17 cellular contexts compared by ENCODE assay signal in the genomic region with DNA sequence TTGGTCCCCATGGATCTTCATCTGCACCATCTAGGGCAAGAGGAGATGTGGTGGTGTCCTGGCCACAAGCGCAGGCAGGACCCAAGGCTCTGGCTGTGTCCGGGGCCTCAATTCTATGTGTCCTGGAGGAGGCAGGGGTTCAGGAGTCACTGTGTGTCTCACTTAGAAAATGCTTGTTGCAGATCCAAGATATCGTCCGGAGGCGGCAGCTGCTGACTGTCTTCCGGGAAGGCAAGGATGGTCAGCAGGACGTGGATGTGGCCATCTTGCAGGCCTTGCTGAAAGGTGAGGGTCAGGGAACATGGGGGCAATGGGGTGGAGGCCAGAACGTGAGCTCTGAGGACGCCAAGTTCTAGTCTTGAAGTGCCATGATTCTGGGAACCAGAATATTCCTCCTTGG. TPM values are rescaled to one million over a fixed set of nuclear protein-coding genes. Genes with fewer than 3 reads are reported as not detected.
A peak's percentile ranks its signal among the peaks of the same experiment; 100 is the strongest.
DNase-seq lines count a peak whose midpoint lies in the region; ATAC-seq and TF ChIP-seq lines count a peak whose summit lies in the region.
"Had no signal": no experiment of that assay in that cellular context is flagged by ENCODE, and none has a peak within 500 bp of the region (broad histone marks: within the 10 kb centered on the region; RNA-seq: fewer than 3 reads in every experiment).

No MANE protein-coding gene starts in this region.

- H3K36me3 Mint-ChIP-seq in activated CD8-positive, alpha-beta memory T cell treated with anti-CD3 and anti-CD28 coated beads, Interleukin-2, amount 10 ng/mL, durations not matched to agents 7 days and 5 days, result peaks cover 70% of the 10 kb centered on the region
- H3K36me3 Mint-ChIP-seq in type B pancreatic cell (peaks cover 4% of the 10 kb centered on the region), natural killer cell (peaks cover 26% of the 10 kb centered on the region)

- no peak overlapping the region for H3K4me3 Mint-ChIP-seq in activated CD8-positive, alpha-beta memory T cell treated with anti-CD3 and anti-CD28 coated beads, Interleukin-2, amount 10 ng/mL, durations not matched to agents 7 days and 5 days
- H3K4me3 Mint-ChIP-seq in type B pancreatic cell, result no peak overlapping the region
- no peak overlapping the region for H3K4me3 Mint-ChIP-seq in stimulated activated naive CD8-positive, alpha-beta T cell treated with anti-CD3 and anti-CD28 coated beads, Interleukin-15, amount 100 ng/mL, for 72 hours
- no peak overlapping the region for H3K4me3 Mint-ChIP-seq in natural killer cell
- H3K4me3 Mint-ChIP-seq: CD8-positive, alpha-beta memory T cell; H9 had no signal

- intact Hi-C loops in natural killer cell (cut with micrococcal nuclease), result no loop called here

- no CpG with 5 or more reads among the region's 9 CpGs for WGBS in neuronal stem cell (ENCODE audit: extremely low coverage in 2 of 2, insufficient read length in 2 of 2, insufficient replicate concordance in 1 of 2), 2 donors

- no peak overlapping the region for H2BK12ac ChIP-seq in neuronal stem cell (ENCODE audit: low read length)

- H3K27ac ChIP-seq in neuronal stem cell (replicated peaks; ENCODE audit: low read length), result no peak overlapping the region
- H3K27ac ChIP-seq: 22Rv1 had no signal

- no peak overlapping the region for H3K4me3 ChIP-seq in neuronal stem cell (ENCODE audit: low read length in 2 of 2)

- H3K27ac Mint-ChIP-seq in activated CD8-positive, alpha-beta memory T cell treated with anti-CD3 and anti-CD28 coated beads, Interleukin-2, amount 10 ng/mL, durations not matched to agents 7 days and 5 days, result no peak overlapping the region
- H3K27ac Mint-ChIP-seq in type B pancreatic cell (no peak overlapping the region), natural killer cell (no peak overlapping the region)
- no peak overlapping the region for H3K27ac Mint-ChIP-seq in stimulated activated naive CD8-positive, alpha-beta T cell treated with anti-CD3 and anti-CD28 coated beads, Interleukin-15, amount 100 ng/mL, for 72 hours
- H3K27ac Mint-ChIP-seq: CD8-positive, alpha-beta memory T cell had no signal

- no peak overlapping the region for H2BK120ac ChIP-seq in neuronal stem cell (ENCODE audit: low read depth, low read length)

- peaks cover 2 to 9% of the 10 kb centered on the region in 2 donors for H3K9me3 ChIP-seq in neuronal stem cell (replicated peaks in 1 of 2; ENCODE audit: control insufficient read depth in 2 of 2, insufficient read depth in 1 of 2, low read depth in 1 of 2, low read length in 2 of 2)

- no peak overlapping the region for H2BK5ac ChIP-seq in neuronal stem cell (ENCODE audit: low read length)

- H3K79me1 ChIP-seq in neuronal stem cell (ENCODE audit: low read depth, low read length), result no peaks in the 10 kb centered on the region

- no peaks in the 10 kb centered on the region for H3K4me1 Mint-ChIP-seq in activated CD8-positive, alpha-beta memory T cell treated with anti-CD3 and anti-CD28 coated beads, Interleukin-2, amount 10 ng/mL, durations not matched to agents 7 days and 5 days
- H3K4me1 Mint-ChIP-seq in type B pancreatic cell (ENCODE audit: unreplicated experiment), result no peaks in the 10 kb centered on the region
- no peaks in the 10 kb centered on the region for H3K4me1 Mint-ChIP-seq in stimulated activated naive CD8-positive, alpha-beta T cell treated with anti-CD3 and anti-CD28 coated beads, Interleukin-15, amount 100 ng/mL, for 72 hours
- peaks cover 0 to 23% of the 10 kb centered on the region in 2 donors for H3K4me1 Mint-ChIP-seq in natural killer cell
- H3K4me1 Mint-ChIP-seq: CD8-positive, alpha-beta memory T cell had no signal

- H3K4me1 ChIP-seq in neuronal stem cell (ENCODE audit: control insufficient read depth in 2 of 2, insufficient read depth in 1 of 2, low read depth in 1 of 2, low read length in 2 of 2), result peaks cover 0 to 4% of the 10 kb centered on the region in 2 donors

- TF ChIP-seq CTCF in type B pancreatic cell (conservative IDR thresholded peaks at IDR 0.05), result no peak
- TF ChIP-seq CTCF in natural killer cell (IDR thresholded peaks at IDR 0.05), result no peak

- H2BK15ac ChIP-seq in neuronal stem cell (ENCODE audit: low read length), result no peak overlapping the region

- CTCF ChIA-PET in activated CD8-positive, alpha-beta memory T cell treated with anti-CD3 and anti-CD28 coated beads, Interleukin-2, amount 10 ng/mL, durations not matched to agents 7 days and 5 days (lab: Charles Lee), result interaction anchor here (0.7 kb wide), 1 partner anchor 411 kb away, joined by 6 read pairs; no protein-coding TSS in a partner anchor

- DNase-seq in activated CD8-positive, alpha-beta memory T cell treated with anti-CD3 and anti-CD28 coated beads, Interleukin-2, amount 10 ng/mL, durations not matched to agents 7 days and 5 days, result peak; percentile 32
- DNase-seq in activated CD8-positive, alpha-beta memory T cell treated with anti-CD3 and anti-CD28 coated beads for 24 hours, result no peak
- DNase-seq in islet precursor cell, result peak; percentile 39
- no peak for DNase-seq in neuronal stem cell (ENCODE audit: low spot score)
- DNase-seq in type B pancreatic cell (ENCODE audit: extremely low spot score, unreplicated experiment), result peak; percentile 34
- no peak for DNase-seq in stimulated activated naive CD8-positive, alpha-beta T cell treated with anti-CD3 and anti-CD28 coated beads, Interleukin-15, amount 100 ng/mL, for 72 hours
- DNase-seq in natural killer cell, result no peak
- DNase-seq: CD8-positive, alpha-beta memory T cell; DMS 273 treated with DMSO at 0.1 percent for 48 hours; DMS79; EL; GOT3; H9 had no signal

- H3K9ac ChIP-seq in neuronal stem cell (ENCODE audit: low read depth, low read length, poor library complexity), result peak overlapping the region; percentile 24

- no peak overlapping the region for H2AK5ac ChIP-seq in neuronal stem cell (ENCODE audit: low read depth, low read length)

- no peak overlapping the region for H3K18ac ChIP-seq in neuronal stem cell (ENCODE audit: low read length)

- H3K23ac ChIP-seq in neuronal stem cell (ENCODE audit: low read depth, low read length, poor library complexity), result no peak overlapping the region

- no peak overlapping the region for H4K8ac ChIP-seq in neuronal stem cell (ENCODE audit: low read depth, low read length)

- no peak overlapping the region for H2AFZ ChIP-seq in neuronal stem cell (ENCODE audit: low read length)

- no peak overlapping the region for H3K4ac ChIP-seq in neuronal stem cell (ENCODE audit: low read length)

- no peak overlapping the region for H3K4me2 ChIP-seq in neuronal stem cell (ENCODE audit: insufficient read depth, low read length, poor library complexity, severe bottlenecking)

- H3K27me3 ChIP-seq in neuronal stem cell (ENCODE audit: control insufficient read depth in 3 of 3, insufficient read depth in 3 of 3, low read depth in 1 of 3, low read length in 3 of 3), result peaks cover 0 to 16% (median 0%) of the 10 kb centered on the region in 3 experiments

- no peak overlapping the region for H4K91ac ChIP-seq in neuronal stem cell (ENCODE audit: low read depth, low read length, poor library complexity)

- H3K14ac ChIP-seq in neuronal stem cell (ENCODE audit: low read length), result no peak overlapping the region

- peaks cover 17% of the 10 kb centered on the region for H3K9me3 Mint-ChIP-seq in activated CD8-positive, alpha-beta memory T cell treated with anti-CD3 and anti-CD28 coated beads, Interleukin-2, amount 10 ng/mL, durations not matched to agents 7 days and 5 days (ENCODE audit: low read depth)
- peaks cover 4% of the 10 kb centered on the region for H3K9me3 Mint-ChIP-seq in type B pancreatic cell
- H3K9me3 Mint-ChIP-seq in stimulated activated naive CD8-positive, alpha-beta T cell treated with anti-CD3 and anti-CD28 coated beads, Interleukin-15, amount 100 ng/mL, for 72 hours, result peaks cover 21 to 48% of the 10 kb centered on the region in 2 donors
- H3K9me3 Mint-ChIP-seq in natural killer cell, result peaks cover 4 to 7% of the 10 kb centered on the region in 2 donors

- no peak for ATAC-seq in activated CD8-positive, alpha-beta memory T cell treated with anti-CD3 and anti-CD28 coated beads, Interleukin-2, amount 10 ng/mL, durations not matched to agents 7 days and 5 days
- no peak for ATAC-seq in stimulated activated naive CD8-positive, alpha-beta T cell treated with anti-CD3 and anti-CD28 coated beads, Interleukin-15, amount 100 ng/mL, for 72 hours
- ATAC-seq in natural killer cell (no peak), GM21367 (IDR thresholded peaks at IDR 0.05; ENCODE audit: unreplicated experiment) (no peak)

- no peaks in the 10 kb centered on the region for H3K36me3 ChIP-seq in neuronal stem cell (replicated peaks in 1 of 2; ENCODE audit: control insufficient read depth in 2 of 2, insufficient read depth in 2 of 2, low read length in 2 of 2)

- peaks cover 2% of the 10 kb centered on the region for H3K27me3 Mint-ChIP-seq in activated CD8-positive, alpha-beta memory T cell treated with anti-CD3 and anti-CD28 coated beads, Interleukin-2, amount 10 ng/mL, durations not matched to agents 7 days and 5 days
- peaks cover 13% of the 10 kb centered on the region for H3K27me3 Mint-ChIP-seq in type B pancreatic cell
- no peaks in the 10 kb centered on the region for H3K27me3 Mint-ChIP-seq in stimulated activated naive CD8-positive, alpha-beta T cell treated with anti-CD3 and anti-CD28 coated beads, Interleukin-15, amount 100 ng/mL, for 72 hours
- no peaks in the 10 kb centered on the region for H3K27me3 Mint-ChIP-seq in natural killer cell (ENCODE audit: low read depth in 2 of 2)

RNA-seq across cellular contexts. Expression of gene TRPM2, which starts 29.1 kb away (rescaled TPM):
- 10 to 100 TPM; 21.2 to 32.7 TPM for total RNA-seq in activated CD8-positive, alpha-beta memory T cell treated with anti-CD3 and anti-CD28 coated beads, Interleukin-2, amount 10 ng/mL, durations not matched to agents 7 days and 5 days
- 0.03 TPM for polyA plus RNA-seq in neuronal stem cell (2013, experiment 1 of 2)
- 0.03 TPM for polyA plus RNA-seq in neuronal stem cell (2013, experiment 2 of 2)
- total RNA-seq in type B pancreatic cell (ENCODE audit: low replicate concordance) (0.05 and 0.07 TPM in 2 replicates), natural killer cell (10 to 100 TPM; 21.7 to 70.5 (median 25.2) TPM)
- total RNA-seq: HT-29 had no signal
- polyA plus RNA-seq: BJ had no signal

RNA-seq across cellular contexts. Expression of gene CFAP410, which starts 43.3 kb away (rescaled TPM):
- 10 to 100 TPM; 14.8 to 15.3 TPM for total RNA-seq in activated CD8-positive, alpha-beta memory T cell treated with anti-CD3 and anti-CD28 coated beads, Interleukin-2, amount 10 ng/mL, durations not matched to agents 7 days and 5 days
- 13.0 TPM for polyA plus RNA-seq in neuronal stem cell (2013, experiment 1 of 2)
- 12.0 TPM for polyA plus RNA-seq in neuronal stem cell (2013, experiment 2 of 2)
- total RNA-seq in type B pancreatic cell (ENCODE audit: low replicate concordance), result 15.1 and 23.1 TPM in 2 replicates
- total RNA-seq in natural killer cell, result 10 to 100 TPM; 43.6 to 47.4 (median 46.7) TPM

Comparison
In these comparisons a context has a peak if more than half of its experiments do, and no peak if none do; other contexts are left out.
1. DNase-seq: peak in activated CD8-positive, alpha-beta memory T cell treated with anti-CD3 and anti-CD28 coated beads, Interleukin-2, amount 10 ng/mL, durations not matched to agents 7 days and 5 days (single experiment), islet precursor cell (single experiment) and type B pancreatic cell (single experiment); none in activated CD8-positive, alpha-beta memory T cell treated with anti-CD3 and anti-CD28 coated beads for 24 hours (single experiment), neuronal stem cell (single experiment), stimulated activated naive CD8-positive, alpha-beta T cell treated with anti-CD3 and anti-CD28 coated beads, Interleukin-15, amount 100 ng/mL, for 72 hours (0 of 2) and natural killer cell (single experiment).
2. RNA of gene TRPM2, which starts 29.1 kb away (total RNA-seq): 21.2 to 32.7 TPM in activated CD8-positive, alpha-beta memory T cell treated with anti-CD3 and anti-CD28 coated beads, Interleukin-2, amount 10 ng/mL, durations not matched to agents 7 days and 5 days and 21.7 to 70.5 TPM in natural killer cell; 0.05 to 0.07 TPM in type B pancreatic cell; every median in the first group is over 10 times any median in the second.